8 cellular contexts compared by ENCODE assay signal in genomic region chr19:46860125-46860845, GRCh38. TPM values are rescaled to one million over a fixed set of nuclear protein-coding genes. Genes with fewer than 3 reads are reported as not detected.
A peak's percentile ranks its signal among the peaks of the same experiment; 100 is the strongest.
DNase-seq lines count a peak whose midpoint lies in the region; ATAC-seq lines count a peak whose summit lies in the region.

No MANE protein-coding gene starts in this region.

- peak; percentile 92 to 96 (median 94) for DNase-seq in CD8-positive, alpha-beta memory T cell
- DNase-seq in HT-29 (ENCODE audit: low spot score) = peak; percentile 100
- DNase-seq in NK-92 treated with Interleukin-12 subunit alpha and Interleukin-12 subunit beta, amount 100 ng/mL, for 24 hours (lab: John Stamatoyannopoulos, UW) = peak; percentile 98
- peak; percentile 88 to 89 for DNase-seq in activated CD8-positive, alpha-beta memory T cell treated with anti-CD3 and anti-CD28 coated beads for 4 hours (ENCODE audit: low read depth in 2 of 2)
- peak; percentile 90 to 93 (median 92) for DNase-seq in effector memory CD4-positive, alpha-beta T cell
- peak; percentile 99 for DNase-seq in mesenchymal stem cell
- DNase-seq in stimulated activated CD8-positive, alpha-beta memory T cell treated with anti-CD3 and anti-CD28 coated beads, Interleukin-12 subunit alpha, Interleukin-12 subunit beta, amount 100 ng/mL, for 4 hours (ENCODE audit: low read depth) = peak; percentile 88

- H2BK12ac ChIP-seq in mesenchymal stem cell (ENCODE audit: low read length in 2 of 2) = peak overlapping the region in 1 of 2 experiments; percentile 80

- CTCF ChIA-PET in CD8-positive, alpha-beta memory T cell (lab: Charles Lee) = interaction anchor here (1.0 to 8.1 kb wide), 4 partner anchors 13 to 153 kb away, joined by 3 to 50 read pairs (median 5); no protein-coding TSS in a partner anchor

- H2BK5ac ChIP-seq in mesenchymal stem cell (ENCODE audit: low read depth, low read length, poor library complexity, severe bottlenecking) = peak overlapping the region; percentile 95

- no peaks in the 10 kb centered on the region for H3K9me3 Mint-ChIP-seq in CD8-positive, alpha-beta memory T cell

- H3K79me1 ChIP-seq in mesenchymal stem cell (replicated peaks; ENCODE audit: low read length, poor library complexity, severe bottlenecking) = peaks cover 4% of the 10 kb centered on the region

- H4K91ac ChIP-seq in mesenchymal stem cell (ENCODE audit: low read length) = peak overlapping the region; percentile 99

- ATAC-seq in GM21360 (IDR thresholded peaks at IDR 0.05; ENCODE audit: unreplicated experiment) = peak; percentile 61

- POLR2A ChIA-PET in CD8-positive, alpha-beta memory T cell (lab: Charles Lee) = interaction anchor here (0.6 to 1.8 kb wide), 4 partner anchors 10 to 253 kb away, joined by 3 to 5 read pairs (median 4); partner anchors contain the start of genes AP2S1 and ZC3H4

- H3K36me3 ChIP-seq in CD8-positive, alpha-beta memory T cell (ENCODE audit: insufficient read depth, low read length) = no peaks in the 10 kb centered on the region
- H3K36me3 ChIP-seq in effector memory CD4-positive, alpha-beta T cell (ENCODE audit: control insufficient read depth, insufficient read depth, low read length) = no peaks in the 10 kb centered on the region
- no peaks in the 10 kb centered on the region for H3K36me3 ChIP-seq in mesenchymal stem cell (ENCODE audit: control insufficient read depth in 1 of 2, insufficient read depth in 2 of 2, low read depth in 1 of 2, low read length in 2 of 2)

- H2BK120ac ChIP-seq in mesenchymal stem cell (ENCODE audit: low read depth, low read length) = peak overlapping the region; percentile 97

- H3K27me3 Mint-ChIP-seq in CD8-positive, alpha-beta memory T cell = peaks cover 0 to 2% of the 10 kb centered on the region in 2 donors

- H3K27ac ChIP-seq in CD8-positive, alpha-beta memory T cell (ENCODE audit: low read depth, low read length) = peak overlapping the region; percentile 79
- peak overlapping the region; percentile 83 for H3K27ac ChIP-seq in effector memory CD4-positive, alpha-beta T cell (ENCODE audit: insufficient read depth, low read length, poor library complexity, severe bottlenecking)
- peak overlapping the region; percentile 91 for H3K27ac ChIP-seq in mesenchymal stem cell (ENCODE audit: low read length, poor library complexity, severe bottlenecking)

- peak overlapping the region; percentile 95 for H3K4ac ChIP-seq in mesenchymal stem cell (ENCODE audit: low read depth in 1 of 2, low read length in 2 of 2)

- peak overlapping the region; percentile 96 to 98 for H3K23ac ChIP-seq in mesenchymal stem cell (ENCODE audit: low read length in 2 of 2)

- peak overlapping the region; percentile 24 for H2AK5ac ChIP-seq in mesenchymal stem cell (ENCODE audit: low read length, severe bottlenecking)

- H3K9ac ChIP-seq in mesenchymal stem cell (ENCODE audit: low read length) = peak overlapping the region; percentile 95

- H2AFZ ChIP-seq in mesenchymal stem cell (ENCODE audit: low read depth, low read length) = peak overlapping the region; percentile 83

- H3K14ac ChIP-seq in mesenchymal stem cell (ENCODE audit: low read length in 2 of 2) = peak overlapping the region; percentile 58 to 99

- H3K18ac ChIP-seq in mesenchymal stem cell (ENCODE audit: low read depth in 1 of 2, low read length in 2 of 2) = peak overlapping the region; percentile 100

- peak overlapping the region; percentile 87 to 98 (median 96) for H3K27ac Mint-ChIP-seq in CD8-positive, alpha-beta memory T cell

- H3K4me3 ChIP-seq in CD8-positive, alpha-beta memory T cell (ENCODE audit: low read length) = peak overlapping the region; percentile 75
- H3K4me3 ChIP-seq in effector memory CD4-positive, alpha-beta T cell (ENCODE audit: insufficient read depth, low read depth, low read length, poor library complexity, severe bottlenecking) = peak overlapping the region; percentile 95
- peak overlapping the region; percentile 88 to 94 for H3K4me3 ChIP-seq in mesenchymal stem cell (ENCODE audit: insufficient read depth in 1 of 2, low read depth in 1 of 2, low read length in 2 of 2)

- peaks cover 0 to 7% (median 0%) of the 10 kb centered on the region in 3 donors for H3K36me3 Mint-ChIP-seq in CD8-positive, alpha-beta memory T cell

- WGBS in mesenchymal stem cell = under 1% methylated on average over 60 of the region's 89 CpGs

- H2BK15ac ChIP-seq in mesenchymal stem cell (ENCODE audit: low read depth, poor library complexity, severe bottlenecking) = peak overlapping the region; percentile 99

- peak overlapping the region; percentile 98 for H4K8ac ChIP-seq in mesenchymal stem cell (ENCODE audit: low read length)

- peaks cover 47% of the 10 kb centered on the region for H3K4me1 ChIP-seq in CD8-positive, alpha-beta memory T cell (ENCODE audit: insufficient read depth, low read length)
- peaks cover 41% of the 10 kb centered on the region for H3K4me1 ChIP-seq in effector memory CD4-positive, alpha-beta T cell (ENCODE audit: control insufficient read depth, insufficient read depth, low read length, poor library complexity, severe bottlenecking)
- peaks cover 25% of the 10 kb centered on the region for H3K4me1 ChIP-seq in mesenchymal stem cell (ENCODE audit: control insufficient read depth, insufficient read depth, low read depth, low read length)

- H3K27me3 ChIP-seq in CD8-positive, alpha-beta memory T cell (ENCODE audit: insufficient read depth, low read length, poor library complexity, severe bottlenecking) = no peaks in the 10 kb centered on the region
- no peaks in the 10 kb centered on the region for H3K27me3 ChIP-seq in effector memory CD4-positive, alpha-beta T cell (replicated peaks; ENCODE audit: control insufficient read depth, insufficient read depth, low read length, poor library complexity, severe bottlenecking)
- no peaks in the 10 kb centered on the region for H3K27me3 ChIP-seq in mesenchymal stem cell (ENCODE audit: control insufficient read depth in 1 of 2, insufficient read depth in 1 of 2, low read length in 2 of 2)

- H3K4me2 ChIP-seq in mesenchymal stem cell (ENCODE audit: low read length, poor library complexity, severe bottlenecking) = peak overlapping the region; percentile 73

- peak overlapping the region; percentile 90 to 99 (median 95) for H3K4me3 Mint-ChIP-seq in CD8-positive, alpha-beta memory T cell

- no peaks in the 10 kb centered on the region for H3K9me3 ChIP-seq in CD8-positive, alpha-beta memory T cell (ENCODE audit: low read length)
- no peaks in the 10 kb centered on the region for H3K9me3 ChIP-seq in effector memory CD4-positive, alpha-beta T cell (ENCODE audit: control insufficient read depth, low read length)
- no peaks in the 10 kb centered on the region for H3K9me3 ChIP-seq in mesenchymal stem cell (ENCODE audit: control insufficient read depth, low read length)

- peaks cover 17 to 21% (median 19%) of the 10 kb centered on the region in 3 donors for H3K4me1 Mint-ChIP-seq in CD8-positive, alpha-beta memory T cell

RNA-seq across cellular contexts. Expression of gene ARHGAP35, which starts 0.5 kb away (rescaled TPM):
- total RNA-seq in CD8-positive, alpha-beta memory T cell = 10 to 100 TPM; 26.7 to 27.3 TPM
- polyA plus RNA-seq in CD8-positive, alpha-beta memory T cell = 12.2 TPM
- total RNA-seq in HT-29 (2014; rRNA removed; shearing (Covaris generic)) = 53.6 and 63.9 TPM in 2 replicates
- 40.0 TPM for polyA plus RNA-seq in mesenchymal stem cell (2013, experiment 1 of 2)
- polyA plus RNA-seq in mesenchymal stem cell (2013, experiment 2 of 2) = 36.9 TPM

RNA-seq across cellular contexts. Expression of gene AP2S1, which starts 9.6 kb away (rescaled TPM):
- 100 to 1,000 TPM; 121 TPM for total RNA-seq in CD8-positive, alpha-beta memory T cell
- 74.3 TPM for polyA plus RNA-seq in CD8-positive, alpha-beta memory T cell
- 527 and 544 TPM in 2 replicates for total RNA-seq in HT-29 (2014; rRNA removed; shearing (Covaris generic))
- 284 TPM for polyA plus RNA-seq in mesenchymal stem cell (2013, experiment 1 of 2)
- 308 TPM for polyA plus RNA-seq in mesenchymal stem cell (2013, experiment 2 of 2)

Comparison
In these comparisons a context has a peak if more than half of its experiments do, and no peak if none do; other contexts are left out.
1. Peak in every context shown above with its lines: DNase-seq, ATAC-seq, H3K4me3 ChIP-seq and H3K27ac ChIP-seq.